8 cellular contexts compared by ENCODE assay signal in the genomic region with DNA sequence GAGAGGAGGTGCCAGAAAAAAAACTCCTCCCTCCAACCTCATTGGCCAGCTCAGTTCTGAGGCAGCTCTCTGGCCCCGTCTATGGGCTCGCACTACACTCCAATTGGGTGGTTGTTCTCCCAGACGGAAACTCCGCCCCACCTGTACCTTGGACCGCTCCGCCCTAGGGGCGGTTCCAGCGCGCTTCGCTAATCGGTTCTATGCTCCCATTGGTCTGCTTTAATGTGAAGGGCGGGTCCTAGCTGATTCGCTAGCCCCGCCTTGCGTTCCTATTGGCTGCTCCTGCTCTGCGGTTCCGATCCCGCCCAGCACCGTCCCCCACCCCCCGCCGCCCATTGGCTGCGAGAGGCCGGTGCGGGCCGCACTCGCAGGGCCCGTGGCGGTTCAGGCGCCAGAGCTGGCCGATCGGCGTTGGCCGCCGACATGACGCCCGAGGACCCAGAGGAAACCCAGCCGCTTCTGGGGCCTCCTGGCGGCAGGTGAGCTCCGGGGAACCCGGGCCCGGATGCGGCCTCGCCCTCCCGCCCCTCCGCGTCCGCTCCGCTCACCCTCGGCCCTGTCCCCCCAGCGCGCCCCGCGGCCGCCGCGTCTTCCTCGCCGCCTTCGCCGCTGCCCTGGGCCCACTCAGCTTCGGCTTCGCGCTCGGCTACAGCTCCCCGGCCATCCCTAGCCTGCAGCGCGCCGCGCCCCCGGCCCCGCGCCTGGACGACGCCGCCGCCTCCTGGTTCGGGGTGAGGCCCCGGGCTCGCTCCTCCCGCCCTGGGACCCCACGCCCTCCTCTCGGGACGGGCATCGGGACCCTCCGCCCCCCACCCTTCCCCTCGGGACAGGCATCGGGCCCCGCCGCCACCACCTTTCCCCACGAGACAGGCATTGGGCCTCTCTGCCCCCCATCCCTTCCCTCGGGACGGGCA. TPM values are rescaled to one million over a fixed set of nuclear protein-coding genes. Genes with fewer than 3 reads are reported as not detected.
DNase-seq lines count a peak whose midpoint lies in the region; ATAC-seq, FAIRE-seq and TF ChIP-seq lines count a peak whose summit lies in the region.

Gene SLC2A8 (plus strand): TSS at position 362 of the 914 bp plus-strand sequence. CDS start 62 bp downstream, at position 424.

- H3K36me3 ChIP-seq in cardiac muscle cell = no peaks in the 10 kb centered on the region
- no peaks in the 10 kb centered on the region for H3K36me3 ChIP-seq in pancreas
- H3K36me3 ChIP-seq in thyroid gland = no peaks in the 10 kb centered on the region

- FAIRE-seq in pancreas (lab: Jason Lieb, UNC) = peak; percentile 98

- H3K27ac ChIP-seq in adipose tissue (ENCODE audit: low read depth, low read length) (no peak within 1 kb of the TSS), cardiac muscle cell (peak within 1 kb of the TSS; percentile 84), pancreas (peak within 1 kb of the TSS; percentile 76 to 85 (median 80)), thyroid gland (peak within 1 kb of the TSS; percentile 59 to 78 (median 70))

- H3K4me3 ChIP-seq in GM08714 (ENCODE audit: low read length) (peak within 1 kb of the TSS; percentile 73), cardiac muscle cell (peak within 1 kb of the TSS; percentile 71), pancreas (peak within 1 kb of the TSS; percentile 69 to 94 (median 85)), thyroid gland (replicated peaks in 1 of 3) (peak within 1 kb of the TSS; percentile 72 to 95 (median 75))

- ATAC-seq in HG02571 (IDR thresholded peaks at IDR 0.05; ENCODE audit: unreplicated experiment) = peak; percentile 94
- peak; percentile 90 to 96 (median 92) for ATAC-seq in pancreas

- TF ChIP-seq CTCF in cardiac muscle cell (IDR thresholded peaks at IDR 0.05; ENCODE audit: low read depth, low read length) = no peak
- TF ChIP-seq CTCF in pancreas (IDR thresholded peaks at IDR 0.05) = peak in 2 of 4 donors; percentile 6 to 12
- peak in 3 of 6 experiments; percentile 16 to 47 (median 26) for TF ChIP-seq CTCF in thyroid gland (IDR thresholded peaks at IDR 0.05)

- H3K27me3 ChIP-seq in cardiac muscle cell (no peaks in the 10 kb centered on the region), pancreas (no peaks in the 10 kb centered on the region), thyroid gland (no peaks in the 10 kb centered on the region)

- intact Hi-C loops in pancreas (cut with DNase I) (no loop called here), thyroid gland (cut with DNase I) (loop anchor here (5.0 to 10.0 kb wide), 3 partner anchors 85 to 175 kb away; no protein-coding TSS in a partner anchor)

- WGBS in adipose tissue, 3 donors = 1% methylated on average over 63 to 91 of the region's 92 CpGs
- WGBS in pancreas, 2 donors = 1% methylated on average over 79 to 92 of the region's 92 CpGs
- WGBS in thyroid gland, 2 donors = 0 to 2% methylated on average over 21 to 24 of the region's 92 CpGs

- peak in 1 of 2 donors; percentile 89 for TF ChIP-seq POLR2A in thyroid gland (IDR thresholded peaks at IDR 0.05)

- H3K4me1 ChIP-seq in cardiac muscle cell (ENCODE audit: low read depth) = no peaks in the 10 kb centered on the region
- H3K4me1 ChIP-seq in pancreas = peaks cover 0 to 6% (median 0%) of the 10 kb centered on the region in 3 donors
- peaks cover 6 to 14% of the 10 kb centered on the region in 2 donors for H3K4me1 ChIP-seq in thyroid gland

- no peaks in the 10 kb centered on the region for H3K9me3 ChIP-seq in cardiac muscle cell (ENCODE audit: low read depth)
- no peaks in the 10 kb centered on the region for H3K9me3 ChIP-seq in pancreas
- no peaks in the 10 kb centered on the region for H3K9me3 ChIP-seq in thyroid gland

- DNase-seq in NCI-H1105 treated with DMSO at 0.1 percent for 48 hours (lab: John Stamatoyannopoulos, UW) = peak; percentile 99
- peak; percentile 100 for DNase-seq in SW480 (ENCODE audit: low spot score)
- DNase-seq in cardiac muscle cell (ENCODE audit: low read depth in 1 of 2, low spot score in 1 of 2) = peak; percentile 99 to 100
- DNase-seq in pancreas = peak; percentile 94 to 100 (median 99)
- peak; percentile 99 for DNase-seq in thyroid gland

RNA-seq across cellular contexts. Expression of gene SLC2A8, which starts in this region (rescaled TPM):
- 10 to 100 TPM in 2 of 3 donors, 1 to 10 TPM in 1; 9.7 to 16.3 (median 15.2) TPM for polyA plus RNA-seq in adipose tissue
- total RNA-seq in cardiac muscle cell = 45.1 and 45.3 TPM in 2 replicates
- polyA plus RNA-seq in cardiac muscle cell = 54.2 and 62.2 TPM in 2 replicates
- total RNA-seq in pancreas = 10 to 100 TPM in 1 of 6 donors, 1 to 10 TPM in 5; 5.5 to 10.5 (median 6.8) TPM
- 10 to 100 TPM; 15.3 to 18.9 TPM for polyA plus RNA-seq in pancreas
- total RNA-seq in thyroid gland = 10 to 100 TPM; 25.4 to 38.2 (median 29.9) TPM
